8 cellular contexts compared by ENCODE assay signal in the genomic region with DNA sequence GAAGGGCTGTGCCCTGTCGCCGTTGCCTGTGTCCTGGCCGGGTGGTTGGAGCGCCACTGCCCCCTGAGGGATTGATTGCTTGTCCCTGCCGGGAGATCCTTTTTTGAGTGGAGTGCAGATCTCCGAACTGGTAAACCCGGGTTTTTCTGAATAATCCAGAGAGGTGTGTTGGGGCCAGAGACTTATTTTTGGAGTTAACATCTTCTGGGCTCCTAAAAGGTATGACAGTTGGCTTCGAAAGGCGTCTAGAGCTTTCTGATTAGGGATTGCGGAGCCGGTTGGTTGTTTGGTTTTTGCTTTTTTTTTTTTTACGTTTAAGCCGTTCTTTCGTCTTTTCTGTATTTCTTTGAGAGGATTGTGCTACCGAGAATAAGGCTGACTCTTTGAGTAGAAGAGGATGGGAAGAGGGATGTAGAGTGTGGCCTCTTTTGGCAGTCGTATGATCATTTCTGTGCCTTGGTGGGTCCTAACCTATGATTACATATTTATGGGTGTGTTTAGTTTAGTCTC. TPM values are rescaled to one million over a fixed set of nuclear protein-coding genes. Genes with fewer than 3 reads are reported as not detected.
DNase-seq lines count a peak whose midpoint lies in the region; TF ChIP-seq lines count a peak whose summit lies in the region.

No MANE protein-coding gene starts in this region.

- peaks cover 4% of the 10 kb centered on the region for H3F3A ChIP-seq in neural progenitor cell (ENCODE audit: low read depth)

- H3K4me3 ChIP-seq in GM12864 (ENCODE audit: low read depth, low read length) = peak overlapping the region; percentile 76
- H3K4me3 ChIP-seq in Jurkat, Clone E6-1 (ENCODE audit: low read length) = peak overlapping the region; percentile 92
- H3K4me3 ChIP-seq in ectodermal cell (ENCODE audit: insufficient read depth, low read depth, low read length) = peak overlapping the region; percentile 100
- H3K4me3 ChIP-seq in neural progenitor cell = peak overlapping the region; percentile 81

- H3K4me1 ChIP-seq in ectodermal cell (ENCODE audit: control insufficient read depth, insufficient read depth, low read length) (peaks cover 13% of the 10 kb centered on the region), neural progenitor cell (peaks cover 26% of the 10 kb centered on the region)

- H3K27me3 ChIP-seq in ectodermal cell (ENCODE audit: control insufficient read depth, insufficient read depth, low read length, poor library complexity, severe bottlenecking) = peaks cover 6% of the 10 kb centered on the region
- H3K27me3 ChIP-seq in neural progenitor cell = peaks cover 6% of the 10 kb centered on the region

- no peak overlapping the region for H3K4me3 Mint-ChIP-seq in neural progenitor cell

- H3K9me3 ChIP-seq in ectodermal cell (ENCODE audit: control insufficient read depth, low read length) = no peaks in the 10 kb centered on the region
- H3K9me3 ChIP-seq in neural progenitor cell (ENCODE audit: low read depth) = no peaks in the 10 kb centered on the region

- peaks cover 56% of the 10 kb centered on the region for H4K20me1 ChIP-seq in neural progenitor cell (ENCODE audit: low read depth)

- peaks cover 14% of the 10 kb centered on the region for H3K4me1 Mint-ChIP-seq in neural progenitor cell

- peak overlapping the region; percentile 98 for H3K4me2 ChIP-seq in neural progenitor cell

- H3K27me3 Mint-ChIP-seq in neural progenitor cell (ENCODE audit: insufficient read depth, low read depth) = no peaks in the 10 kb centered on the region

- TF ChIP-seq CTCF in GM12864 (IDR thresholded peaks at IDR 0.05; ENCODE audit: low read depth, low read length, missing control alignments) = no peak
- no peak for TF ChIP-seq CTCF in neural progenitor cell (IDR thresholded peaks at IDR 0.05)

- peak overlapping the region; percentile 97 for H3K9ac ChIP-seq in neural progenitor cell

- WGBS in ectodermal cell, 2 experiments = 2% methylated on average over 16 of the region's 16 CpGs

- no peak overlapping the region for H3K27ac Mint-ChIP-seq in neural progenitor cell

- H3K9me3 Mint-ChIP-seq in neural progenitor cell = no peaks in the 10 kb centered on the region

- H3K36me3 Mint-ChIP-seq in neural progenitor cell = no peaks in the 10 kb centered on the region

- H3K27ac ChIP-seq in ectodermal cell (ENCODE audit: insufficient read depth, low read depth, low read length, poor library complexity, severe bottlenecking) (peak overlapping the region; percentile 93), neural progenitor cell (peak overlapping the region; percentile 84)

- DNase-seq in GM12864 (ENCODE audit: low read depth) (no peak), neural progenitor cell (ENCODE audit: low spot score) (no peak), NCI-H1930 (lab: John Stamatoyannopoulos, UW) (no peak), HuH-7.5 (ENCODE audit: low spot score) (no peak), SKM-1 (lab: John Stamatoyannopoulos, UW; ENCODE audit: unreplicated experiment) (no peak), NCI-H187 treated with DMSO at 0.1 percent for 48 hours (lab: John Stamatoyannopoulos, UW) (no peak)
- DNase-seq in Jurkat, Clone E6-1 (ENCODE audit: low read depth, low spot score) = no peak

- H2AFZ ChIP-seq in neural progenitor cell (replicated peaks) = peak overlapping the region; percentile 84

- peaks cover 57% of the 10 kb centered on the region for H3K79me2 ChIP-seq in neural progenitor cell (ENCODE audit: low read depth)

- H3K36me3 ChIP-seq in ectodermal cell (ENCODE audit: control insufficient read depth, insufficient read depth, low read length) (no peaks in the 10 kb centered on the region), neural progenitor cell (no peaks in the 10 kb centered on the region)

RNA-seq across cellular contexts. Expression of a gene that starts 0.8 kb away (rescaled TPM):
- polyA plus RNA-seq in Jurkat, Clone E6-1 (2012; ENCODE audit: insufficient read depth, insufficient read length) = 8.9 TPM
- 20.5 TPM for polyA plus RNA-seq in ectodermal cell (2013, experiment 1 of 4)
- 22.2 TPM for polyA plus RNA-seq in ectodermal cell (2013, experiment 2 of 4)
- 18.6 TPM for polyA plus RNA-seq in ectodermal cell (2013, experiment 3 of 4)
- polyA plus RNA-seq in ectodermal cell (2013, experiment 4 of 4) = 20.9 TPM
- total RNA-seq in neural progenitor cell (ENCODE audit: low replicate concordance) = 48.4 and 72.7 TPM in 2 replicates
